Comparison of ENCODE assay signal across 27 cellular contexts in genomic region chr10:20981419-20981953, GRCh38.
"Had no signal": no experiment of that assay in that cellular context is flagged by ENCODE, and none has a peak within 500 bp of the region (broad histone marks: within the 10 kb centered on the region; RNA-seq: fewer than 3 reads in every experiment).

No MANE protein-coding gene starts in this region.

- H3K4me1 ChIP-seq: suprapubic skin, testis, tibial nerve, upper lobe of left lung, upper lobe of right lung, uterus, vagina had no signal

- ATAC-seq: stimulated activated effector memory CD8-positive, alpha-beta T cell treated with anti-CD3 and anti-CD28 coated beads, Interleukin-12 subunit alpha, Interleukin-12 subunit beta, amount 100 ng/mL, for 72 hours; stimulated activated memory B cell treated with anti-CD40 and anti-IgM and Interleukin-4, amounts not matched to agents 10 μg/mL and 1 μg/mL and 100 μg/mL, for 72 hours; stimulated activated naive B cell treated with anti-CD40 and anti-IgM and Interleukin-4, amounts not matched to agents 10 μg/mL and 1 μg/mL and 100 μg/mL, for 72 hours; stimulated activated naive CD8-positive, alpha-beta T cell treated with anti-CD3 and anti-CD28 coated beads, Interleukin-15, amount 100 ng/mL, for 72 hours; stimulated activated naive CD8-positive, alpha-beta T cell treated with anti-CD3 and anti-CD28 coated beads, Interleukin-15, Interleukin-2, amounts not matched to agents 100 U/mL and 50 U/mL, for 24 hours; upper lobe of right lung had no signal

- H3K36me3 ChIP-seq: stomach, suprapubic skin, thoracic aorta, thyroid gland, tibial artery, tibial nerve, transverse colon, upper lobe of left lung, upper lobe of right lung, uterus, vagina had no signal

- H3K4me3 ChIP-seq: stomach, suprapubic skin, testis, thoracic aorta, thyroid gland, tibial artery, tibial nerve, transverse colon, upper lobe of left lung, upper lobe of right lung, uterus, vagina had no signal

- H3K27me3 ChIP-seq: stomach, suprapubic skin, testis, thyroid gland, tibial artery, tibial nerve, transverse colon, upper lobe of left lung, upper lobe of right lung, uterus, vagina had no signal

- H3K9me3 ChIP-seq: stomach, suprapubic skin, testis, thoracic aorta, thyroid gland, tibial artery, transverse colon, upper lobe of left lung, upper lobe of right lung, uterus, vagina had no signal

- DNase-seq: stimulated activated CD4-positive, alpha-beta T cell treated with anti-CD3 and anti-CD28 coated beads, Interleukin-2, amount 100 ng/mL, for 48 hours; stimulated activated CD4-positive, alpha-beta T cell treated with anti-CD3 and anti-CD28 coated beads, Interleukin-4, amount 100 ng/mL, for 1 hour; stimulated activated CD4-positive, alpha-beta T cell treated with anti-CD3 and anti-CD28 coated beads, Interleukin-4, amount 100 ng/mL, for 24 hours; stimulated activated CD4-positive, alpha-beta T cell treated with anti-CD3 and anti-CD28 coated beads, Interleukin-4, amount 100 ng/mL, for 4 hours; stimulated activated CD8-positive, alpha-beta memory T cell treated with anti-CD3 and anti-CD28 coated beads, Interleukin-4, amount 100 ng/mL, for 48 hours; stimulated activated naive B cell treated with anti-CD40 and anti-IgM and Interleukin-4, amounts not matched to agents 10 μg/mL and 1 μg/mL and 100 μg/mL, for 72 hours; stimulated activated naive CD4-positive, alpha-beta T cell; stimulated activated naive CD4-positive, alpha-beta T cell treated with Interleukin-2 at 50 U/mL for 16 hours; stimulated activated naive CD8-positive, alpha-beta T cell treated with anti-CD3 and anti-CD28 coated beads, Interleukin-15, amount 100 ng/mL, for 72 hours; stimulated activated naive CD8-positive, alpha-beta T cell treated with anti-CD3 and anti-CD28 coated beads, Interleukin-15, Interleukin-2, amounts not matched to agents 100 U/mL and 50 U/mL, for 24 hours; stomach; substantia nigra; testis; thyroid gland; tibial artery; transverse colon; trophoblast cell; upper lobe of left lung; upper lobe of right lung; uterus had no signal

- FAIRE-seq: urothelium cell line had no signal

- H3K27ac ChIP-seq: stomach, suprapubic skin, testis, thoracic aorta, thyroid gland, tibial artery, tibial nerve, transverse colon, upper lobe of left lung, upper lobe of right lung, uterus, vagina had no signal
